ENCODE assay signal across 1 cellular context in genomic region chr2:233202531-233202944, GRCh38.
TF ChIP-seq lines count a peak whose summit lies in the region.

No MANE protein-coding gene starts in this region.

TF ChIP-seq in GM12878, 131 proteins besides CTCF, POLR2A, EP300 and RAD21 (continued from another document):
- TF ChIP-seq, protein P1, sequence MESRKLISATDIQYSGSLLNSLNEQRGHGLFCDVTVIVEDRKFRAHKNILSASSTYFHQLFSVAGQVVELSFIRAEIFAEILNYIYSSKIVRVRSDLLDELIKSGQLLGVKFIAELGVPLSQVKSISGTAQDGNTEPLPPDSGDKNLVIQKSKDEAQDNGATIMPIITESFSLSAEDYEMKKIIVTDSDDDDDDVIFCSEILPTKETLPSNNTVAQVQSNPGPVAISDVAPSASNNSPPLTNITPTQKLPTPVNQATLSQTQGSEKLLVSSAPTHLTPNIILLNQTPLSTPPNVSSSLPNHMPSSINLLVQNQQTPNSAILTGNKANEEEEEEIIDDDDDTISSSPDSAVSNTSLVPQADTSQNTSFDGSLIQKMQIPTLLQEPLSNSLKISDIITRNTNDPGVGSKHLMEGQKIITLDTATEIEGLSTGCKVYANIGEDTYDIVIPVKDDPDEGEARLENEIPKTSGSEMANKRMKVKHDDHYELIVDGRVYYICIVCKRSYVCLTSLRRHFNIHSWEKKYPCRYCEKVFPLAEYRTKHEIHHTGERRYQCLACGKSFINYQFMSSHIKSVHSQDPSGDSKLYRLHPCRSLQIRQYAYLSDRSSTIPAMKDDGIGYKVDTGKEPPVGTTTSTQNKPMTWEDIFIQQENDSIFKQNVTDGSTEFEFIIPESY (IDR thresholded peaks at IDR 0.05): no peak
- TF ChIP-seq MEF2B (IDR thresholded peaks at IDR 0.05; ENCODE audit: partially characterized antibody, poor library complexity, severe bottlenecking) (peak; percentile 93), NRF1 (conservative IDR thresholded peaks at IDR 0.05; ENCODE audit: low read depth, low read length) (no peak), ETV6 (conservative IDR thresholded peaks at IDR 0.05 in 1 of 2, IDR thresholded peaks at IDR 0.05 in 1 of 2; ENCODE audit: borderline replicate concordance in 1 of 2, low read depth in 1 of 2) (peak in 1 of 2 experiments; percentile 27; a peak in 1 of 4 replicates)
- TF ChIP-seq, protein P2, sequence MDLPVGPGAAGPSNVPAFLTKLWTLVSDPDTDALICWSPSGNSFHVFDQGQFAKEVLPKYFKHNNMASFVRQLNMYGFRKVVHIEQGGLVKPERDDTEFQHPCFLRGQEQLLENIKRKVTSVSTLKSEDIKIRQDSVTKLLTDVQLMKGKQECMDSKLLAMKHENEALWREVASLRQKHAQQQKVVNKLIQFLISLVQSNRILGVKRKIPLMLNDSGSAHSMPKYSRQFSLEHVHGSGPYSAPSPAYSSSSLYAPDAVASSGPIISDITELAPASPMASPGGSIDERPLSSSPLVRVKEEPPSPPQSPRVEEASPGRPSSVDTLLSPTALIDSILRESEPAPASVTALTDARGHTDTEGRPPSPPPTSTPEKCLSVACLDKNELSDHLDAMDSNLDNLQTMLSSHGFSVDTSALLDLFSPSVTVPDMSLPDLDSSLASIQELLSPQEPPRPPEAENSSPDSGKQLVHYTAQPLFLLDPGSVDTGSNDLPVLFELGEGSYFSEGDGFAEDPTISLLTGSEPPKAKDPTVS (IDR thresholded peaks at IDR 0.05; ENCODE audit: low read depth, low read length): no peak
